Comparison of ENCODE assay signal across 19 cellular contexts in the genomic region with DNA sequence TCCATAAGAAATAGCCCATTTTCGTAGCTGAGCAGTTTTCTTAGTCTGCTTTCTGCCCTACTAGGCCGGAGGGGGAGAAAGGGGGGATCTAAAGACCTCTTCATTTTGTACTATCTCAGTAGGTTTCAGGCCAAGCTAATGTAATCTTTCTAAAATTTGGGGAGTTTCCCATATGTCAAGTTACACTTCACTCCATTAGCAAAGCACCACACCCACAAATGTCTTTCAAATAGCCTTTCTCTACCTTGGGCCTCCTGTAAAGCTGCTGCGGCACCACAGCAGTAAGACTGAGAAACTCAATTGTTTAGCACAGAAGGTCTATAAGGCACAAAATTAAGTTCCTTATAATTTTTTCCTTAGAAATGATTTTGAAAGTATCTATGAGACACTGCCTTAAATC. TPM values are rescaled to one million over a fixed set of nuclear protein-coding genes. Genes with fewer than 3 reads are reported as not detected.
DNase-seq lines count a peak whose midpoint lies in the region; ATAC-seq, FAIRE-seq and TF ChIP-seq lines count a peak whose summit lies in the region.
"Had no signal": no experiment of that assay in that cellular context is flagged by ENCODE, and none has a peak within 500 bp of the region (broad histone marks: within the 10 kb centered on the region; RNA-seq: fewer than 3 reads in every experiment).

No MANE protein-coding gene starts in this region.

- no peaks in the 10 kb centered on the region for H3K9me1 ChIP-seq in keratinocyte (ENCODE audit: control insufficient read depth, extremely low read depth, insufficient read depth, low read length)

- H3K79me2 ChIP-seq in KMS-11 (ENCODE audit: insufficient read depth, low read depth) (no peaks in the 10 kb centered on the region), keratinocyte (ENCODE audit: control insufficient read depth, insufficient read depth, low read length) (no peaks in the 10 kb centered on the region)

- H3K27me3 ChIP-seq in KMS-11 (ENCODE audit: insufficient read depth, low read depth) (no peaks in the 10 kb centered on the region), keratinocyte (ENCODE audit: control insufficient read depth, extremely low read depth, insufficient read depth, low read length) (no peaks in the 10 kb centered on the region), upper lobe of right lung (no peaks in the 10 kb centered on the region), vagina (no peaks in the 10 kb centered on the region)

- TF ChIP-seq CTCF in KMS-11 (conservative IDR thresholded peaks at IDR 0.05; ENCODE audit: low read depth, low read length) (no peak), VCaP (conservative IDR thresholded peaks at IDR 0.05) (no peak), keratinocyte (optimal IDR thresholded peaks at IDR 0.05 in 1 of 3, IDR thresholded peaks at IDR 0.05 in 1 of 3, conservative IDR thresholded peaks at IDR 0.05 in 1 of 3; ENCODE audit: extremely low read depth in 1 of 3, insufficient read depth in 2 of 3, low read length in 3 of 3) (no peak), upper lobe of right lung (IDR thresholded peaks at IDR 0.05) (no peak), endothelial cell (IDR thresholded peaks at IDR 0.05; ENCODE audit: unreplicated experiment) (no peak), vagina (IDR thresholded peaks at IDR 0.05) (no peak)

- DNase-seq in ELR (ENCODE audit: low read depth) (peak; percentile 22), keratinocyte (ENCODE audit: low read depth, low spot score) (no peak), upper lobe of right lung (no peak), caudate nucleus (lab: John Stamatoyannopoulos, UW) (no peak), endothelial cell (ENCODE audit: low spot score) (no peak), vagina (ENCODE audit: extremely low spot score in 2 of 2) (no peak)
- DNase-seq: ACHN; CD4-positive, CD25-positive, alpha-beta regulatory T cell; COR-L47; GDM1; HFFc6; NCI-H1417 treated with DMSO at 0.1 percent for 48 hours; NCI-H187 treated with DMSO at 0.1 percent for 48 hours; NCI-H2227 treated with DMSO at 0.1 percent for 48 hours; NCI-H510A treated with DMSO at 0.1 percent for 48 hours; RPMI8226; SHP77 treated with DMSO at 0.1 percent for 48 hours had no signal

- H3K9me3 ChIP-seq in keratinocyte (ENCODE audit: control insufficient read depth, low read depth, low read length) (no peaks in the 10 kb centered on the region), upper lobe of right lung (no peaks in the 10 kb centered on the region), vagina (no peaks in the 10 kb centered on the region)

- H3K4me1 ChIP-seq in KMS-11 (ENCODE audit: low read depth, poor library complexity, severe bottlenecking) (peaks cover 10% of the 10 kb centered on the region), keratinocyte (ENCODE audit: control insufficient read depth, extremely low read depth, insufficient read depth, low read length) (peaks cover 7% of the 10 kb centered on the region), upper lobe of right lung (no peaks in the 10 kb centered on the region), vagina (no peaks in the 10 kb centered on the region)

- H3K9ac ChIP-seq in KMS-11 (no peak overlapping the region; the same call in 1 of the 2 replicates), keratinocyte (ENCODE audit: control insufficient read depth, extremely low read depth, insufficient read depth, low read length) (no peak overlapping the region)

- peaks cover 3% of the 10 kb centered on the region for H3K4me1 Mint-ChIP-seq in endothelial cell (ENCODE audit: unreplicated experiment)

- no peak overlapping the region for H3K4me2 ChIP-seq in KMS-11
- peak overlapping the region; percentile 25 for H3K4me2 ChIP-seq in keratinocyte (ENCODE audit: control insufficient read depth, extremely low read depth, insufficient read depth, low read depth, low read length)

- FAIRE-seq in keratinocyte (lab: Jason Lieb, UNC), result no peak

- H3K9me3 Mint-ChIP-seq in endothelial cell (ENCODE audit: unreplicated experiment), result no peaks in the 10 kb centered on the region

- H4K20me1 ChIP-seq in KMS-11 (ENCODE audit: insufficient read depth) (no peaks in the 10 kb centered on the region), keratinocyte (ENCODE audit: control insufficient read depth, extremely low read depth, insufficient read depth, low read length) (no peaks in the 10 kb centered on the region)

- peaks cover 4% of the 10 kb centered on the region for H3K27me3 Mint-ChIP-seq in endothelial cell (ENCODE audit: unreplicated experiment)

- no peaks in the 10 kb centered on the region for H3K36me3 ChIP-seq in KMS-11 (ENCODE audit: insufficient read depth)
- no peaks in the 10 kb centered on the region for H3K36me3 ChIP-seq in keratinocyte (ENCODE audit: control insufficient read depth in 2 of 2, extremely low read depth in 1 of 2, insufficient read depth in 2 of 2, low read length in 2 of 2)
- no peaks in the 10 kb centered on the region for H3K36me3 ChIP-seq in upper lobe of right lung
- no peaks in the 10 kb centered on the region for H3K36me3 ChIP-seq in vagina

- intact Hi-C loops in upper lobe of right lung (cut with DNase I), result no loop called here
- intact Hi-C loops in vagina (cut with DNase I), result no loop called here

- no peak overlapping the region for H3K4me3 Mint-ChIP-seq in endothelial cell (ENCODE audit: unreplicated experiment)
- H3K4me3 Mint-ChIP-seq: CD4-positive, CD25-positive, alpha-beta regulatory T cell; HFFc6 had no signal

- ATAC-seq in upper lobe of right lung, result no peak

- no peak overlapping the region for H3K27ac Mint-ChIP-seq in endothelial cell (ENCODE audit: unreplicated experiment)
- H3K27ac Mint-ChIP-seq: CD4-positive, CD25-positive, alpha-beta regulatory T cell; HFFc6 had no signal

- H3K36me3 Mint-ChIP-seq in endothelial cell (ENCODE audit: low read depth, unreplicated experiment), result no peaks in the 10 kb centered on the region

- dilution Hi-C loops in keratinocyte (cut with MboI; ENCODE audit: extremely low pct_ligation_motif_present, low sequenced_read_pairs), result no loop called here

- no peak overlapping the region for H3K4me3 ChIP-seq in KMS-11 (IDR thresholded peaks at IDR 0.05; ENCODE audit: insufficient read depth, low read depth, low read length)
- H3K4me3 ChIP-seq in keratinocyte (ENCODE audit: control insufficient read depth in 2 of 3, extremely low read depth in 1 of 3, insufficient read depth in 2 of 3, low read depth in 1 of 3, low read length in 3 of 3), result no peak overlapping the region
- no peak overlapping the region for H3K4me3 ChIP-seq in upper lobe of right lung
- H3K4me3 ChIP-seq in vagina, result no peak overlapping the region

- peak overlapping the region; percentile 45; the same call in 1 of the 2 replicates for H3K27ac ChIP-seq in KMS-11
- H3K27ac ChIP-seq in VCaP, result peak overlapping the region; percentile 22
- no peak overlapping the region for H3K27ac ChIP-seq in keratinocyte (ENCODE audit: control insufficient read depth, insufficient read depth, low read length)
- H3K27ac ChIP-seq in upper lobe of right lung, result no peak overlapping the region
- H3K27ac ChIP-seq in caudate nucleus (ENCODE audit: low read depth, low read length), result no peak overlapping the region
- no peak overlapping the region for H3K27ac ChIP-seq in vagina

- no peak for TF ChIP-seq POLR2A in vagina (IDR thresholded peaks at IDR 0.05)

- H2AFZ ChIP-seq in KMS-11 (ENCODE audit: low read depth), result no peak overlapping the region
- peak overlapping the region; percentile 13 for H2AFZ ChIP-seq in keratinocyte (ENCODE audit: control insufficient read depth, low read length)

RNA-seq across cellular contexts. Expression of a gene that starts 15.5 kb away (rescaled TPM):
- polyA plus RNA-seq in keratinocyte, result 104 to 138 TPM (median 113 TPM) in 3 replicates
- 47.7 TPM for polyA plus RNA-seq in keratinocyte (2011; ENCODE audit: low read depth)
- polyA plus RNA-seq in keratinocyte (2011; cell fraction: cytosol; rRNA removed), result 119 and 232 TPM in 2 replicates
- polyA plus RNA-seq in keratinocyte (2011; cell fraction: nucleus; rRNA removed), result 50.6 and 56.0 TPM in 2 replicates
- polyA plus RNA-seq in keratinocyte (2012; ENCODE audit: low replicate concordance), result 86.9 and 103 TPM in 2 replicates
- 60.2 to 179 TPM (median 179 TPM) in 3 replicates for polyA minus RNA-seq in keratinocyte
- 105 TPM for polyA minus RNA-seq in keratinocyte (2011; cell fraction: cytosol; rRNA and poly(A)+ RNA removed)
- 23.6 and 49.4 TPM in 2 replicates for polyA minus RNA-seq in keratinocyte (2011; cell fraction: nucleus; rRNA and poly(A)+ RNA removed)
- total RNA-seq in upper lobe of right lung (94.0 TPM), endothelial cell (ENCODE audit: unreplicated experiment) (74.1 TPM), vagina (73.9 TPM)

Comparison
In these comparisons a context has a peak if more than half of its experiments do, and no peak if none do; other contexts are left out.
1. H3K27ac ChIP-seq: peak in KMS-11 (single experiment) and VCaP (single experiment); none in keratinocyte (single experiment), upper lobe of right lung (single experiment), caudate nucleus (single experiment) and vagina (single experiment).